In the genomic region with DNA sequence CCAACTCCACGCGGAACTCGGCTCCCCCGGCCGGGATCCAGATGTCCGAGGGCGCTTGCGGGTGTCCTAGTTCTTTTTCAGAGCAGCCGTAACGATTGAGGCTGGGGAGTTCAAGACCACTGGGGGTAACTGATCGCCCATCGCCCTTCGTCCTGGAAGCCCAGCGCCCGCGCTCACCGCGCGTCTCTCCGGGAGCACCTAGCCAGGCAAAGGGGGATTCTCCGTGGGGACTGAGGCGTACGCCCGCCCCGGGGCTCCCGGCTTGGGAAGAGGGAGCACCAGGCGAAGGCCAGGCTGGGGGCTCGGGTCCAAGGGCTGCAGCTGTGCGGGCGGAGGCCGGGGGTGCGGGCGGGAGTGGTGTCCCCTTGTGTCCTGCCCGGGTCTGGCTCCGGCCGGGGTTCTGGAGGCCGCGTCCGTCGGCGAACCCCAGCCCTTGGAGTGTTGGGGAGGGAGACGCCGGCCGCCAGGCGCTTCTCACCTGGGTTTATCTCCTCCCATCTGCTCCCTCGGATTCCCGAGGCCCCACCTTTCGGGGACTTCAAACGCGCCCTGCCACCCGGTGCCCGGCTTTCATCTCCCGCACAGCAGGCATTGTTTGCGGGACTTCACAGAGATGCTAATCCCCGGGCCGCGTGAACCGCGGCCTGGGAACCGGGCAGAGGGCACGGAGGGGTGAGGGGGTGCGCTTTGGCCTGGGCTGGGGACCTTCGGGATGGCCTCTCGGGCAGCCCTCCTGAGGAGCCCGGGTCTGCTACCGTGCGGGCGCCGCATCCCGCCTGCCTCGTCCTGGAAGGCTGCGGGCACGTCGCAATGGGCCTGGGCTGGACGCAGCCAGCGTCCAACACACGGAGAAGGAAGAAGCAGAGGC, we compare ENCODE assay signal across 24 cellular contexts. TPM values are rescaled to one million over a fixed set of nuclear protein-coding genes. Genes with fewer than 3 reads are reported as not detected.
DNase-seq lines count a peak whose midpoint lies in the region; ATAC-seq and TF ChIP-seq lines count a peak whose summit lies in the region.
"Had no signal": no experiment of that assay in that cellular context is flagged by ENCODE, and none has a peak within 500 bp of the region (broad histone marks: within the 10 kb centered on the region; RNA-seq: fewer than 3 reads in every experiment).

No MANE protein-coding gene starts in this region.

- DNase-seq in H7 (peak; percentile 86), endodermal cell (peak; percentile 83), neural progenitor cell (ENCODE audit: low spot score) (peak; percentile 59), NCI-H146 (lab: John Stamatoyannopoulos, UW) (no peak), smooth muscle cell (lab: John Stamatoyannopoulos, UW; ENCODE audit: unreplicated experiment) (no peak)
- DNase-seq: ACHN; activated naive CD4-positive, alpha-beta T cell treated with anti-CD3 and anti-CD28 coated beads, Interleukin-2, amount 10 ng/mL, durations not matched to agents 7 days and 5 days; activated T-cell treated with anti-CD3 and anti-CD28 coated beads, Interleukin-2, amount 50 U/mL, for 4 hours; central memory CD4-positive, alpha-beta T cell; foreskin melanocyte; hypothalamus; left colon; NCI-H1930; NCI-H446; stimulated activated naive CD4-positive, alpha-beta T cell; thyroid gland had no signal

- H3K27ac Mint-ChIP-seq in endodermal cell, result no peak overlapping the region
- no peak overlapping the region for H3K27ac Mint-ChIP-seq in neural progenitor cell
- H3K27ac Mint-ChIP-seq: activated naive CD4-positive, alpha-beta T cell treated with anti-CD3 and anti-CD28 coated beads, Interleukin-2, amount 10 ng/mL, durations not matched to agents 7 days and 5 days; mesothelial cell of epicardium had no signal

- H3K9me3 ChIP-seq in BLaER1 (peaks cover 36% of the 10 kb centered on the region), endodermal cell (ENCODE audit: control insufficient read depth, low read length) (no peaks in the 10 kb centered on the region), neural progenitor cell (ENCODE audit: low read depth) (no peaks in the 10 kb centered on the region), smooth muscle cell (replicated peaks; ENCODE audit: low read depth) (no peaks in the 10 kb centered on the region)
- H3K9me3 ChIP-seq: neutrophil, thyroid gland had no signal

- H3K4me1 Mint-ChIP-seq in endodermal cell, result peaks cover 24% of the 10 kb centered on the region
- H3K4me1 Mint-ChIP-seq in neural progenitor cell, result peaks cover 58% of the 10 kb centered on the region

- H3K9ac ChIP-seq in BLaER1 (no peak overlapping the region), endodermal cell (ENCODE audit: extremely low read depth, low read length, poor library complexity, severe bottlenecking) (no peak overlapping the region), neural progenitor cell (no peak overlapping the region), smooth muscle cell (ENCODE audit: low read depth) (no peak overlapping the region)
- H3K9ac ChIP-seq: KMS-11 had no signal

- H2AFZ ChIP-seq in neural progenitor cell (replicated peaks) (no peak overlapping the region), smooth muscle cell (ENCODE audit: low read depth) (no peak overlapping the region)

- H3K4me1 ChIP-seq in BLaER1, result peaks cover 25% of the 10 kb centered on the region
- peaks cover 12% of the 10 kb centered on the region for H3K4me1 ChIP-seq in endodermal cell (ENCODE audit: control insufficient read depth, insufficient read depth, low read length)
- H3K4me1 ChIP-seq in neural progenitor cell, result peaks cover 33% of the 10 kb centered on the region
- H3K4me1 ChIP-seq in smooth muscle cell (ENCODE audit: low read depth), result peaks cover 39% of the 10 kb centered on the region

- ATAC-seq in GM21528 (IDR thresholded peaks at IDR 0.05; ENCODE audit: low FRiP score, unreplicated experiment) (no peak), HG02642 (IDR thresholded peaks at IDR 0.05; ENCODE audit: poor library complexity, unreplicated experiment) (no peak)
- ATAC-seq: activated CD4-positive, CD25-positive, alpha-beta regulatory T cell treated with anti-CD3 and anti-CD28 coated beads, Interleukin-2, amount 50 U/mL, for 24 hours; activated T-cell treated with anti-CD3 and anti-CD28 coated beads, Interleukin-2, amount 50 U/mL, for 4 hours; sciatic nerve had no signal

- H3K36me3 Mint-ChIP-seq in endodermal cell (ENCODE audit: low read depth) (no peaks in the 10 kb centered on the region), neural progenitor cell (no peaks in the 10 kb centered on the region)
- H3K36me3 Mint-ChIP-seq: mesothelial cell of epicardium had no signal

- WGBS in endodermal cell (ENCODE audit: insufficient coverage in 1 of 2, insufficient read length in 1 of 2), 2 experiments, result 3% methylated on average over 15 to 77 of the region's 77 CpGs
- 4% methylated on average over 61 of the region's 77 CpGs for WGBS in smooth muscle cell (ENCODE audit: low lambda C conversion rate)

- H3K36me3 ChIP-seq in BLaER1, result no peaks in the 10 kb centered on the region
- H3K36me3 ChIP-seq in H7 (replicated peaks; ENCODE audit: control insufficient read depth, insufficient read depth, low read length), result no peaks in the 10 kb centered on the region
- no peaks in the 10 kb centered on the region for H3K36me3 ChIP-seq in endodermal cell (ENCODE audit: control insufficient read depth, insufficient read depth, low read length)
- no peaks in the 10 kb centered on the region for H3K36me3 ChIP-seq in neural progenitor cell
- no peaks in the 10 kb centered on the region for H3K36me3 ChIP-seq in smooth muscle cell (ENCODE audit: low read depth)
- H3K36me3 ChIP-seq: neutrophil, thyroid gland had no signal

- H4K20me1 ChIP-seq in BLaER1, result peaks cover 94% of the 10 kb centered on the region
- H4K20me1 ChIP-seq in neural progenitor cell (ENCODE audit: low read depth), result peaks cover 87% of the 10 kb centered on the region
- H4K20me1 ChIP-seq in smooth muscle cell (ENCODE audit: low read depth), result no peaks in the 10 kb centered on the region

- peak overlapping the region; percentile 51 for H3K4me2 ChIP-seq in BLaER1
- H3K4me2 ChIP-seq in neural progenitor cell, result peak overlapping the region; percentile 4
- H3K4me2 ChIP-seq in smooth muscle cell, result no peak overlapping the region
- H3K4me2 ChIP-seq: KMS-11 had no signal

- H3K27ac ChIP-seq in BLaER1, result no peak overlapping the region
- peak overlapping the region; percentile 80 for H3K27ac ChIP-seq in endodermal cell (ENCODE audit: low read depth, low read length)
- no peak overlapping the region for H3K27ac ChIP-seq in neural progenitor cell
- H3K27ac ChIP-seq in smooth muscle cell (ENCODE audit: low read depth), result no peak overlapping the region
- H3K27ac ChIP-seq: KMS-11, neutrophil, thyroid gland had no signal

- no peaks in the 10 kb centered on the region for H3K79me2 ChIP-seq in neural progenitor cell (ENCODE audit: low read depth)
- H3K79me2 ChIP-seq in smooth muscle cell (ENCODE audit: low read depth), result no peaks in the 10 kb centered on the region

- no peaks in the 10 kb centered on the region for H3K9me3 Mint-ChIP-seq in endodermal cell
- no peaks in the 10 kb centered on the region for H3K9me3 Mint-ChIP-seq in neural progenitor cell
- H3K9me3 Mint-ChIP-seq: activated naive CD4-positive, alpha-beta T cell treated with anti-CD3 and anti-CD28 coated beads, Interleukin-2, amount 10 ng/mL, durations not matched to agents 7 days and 5 days; activated T-cell treated with anti-CD3 and anti-CD28 coated beads, Interleukin-2, amount 50 U/mL, for 4 hours; mesothelial cell of epicardium had no signal

- H3K27me3 ChIP-seq in BLaER1 (peaks cover 100% of the 10 kb centered on the region), H7 (ENCODE audit: control insufficient read depth, insufficient read depth, low read length) (peaks cover 85% of the 10 kb centered on the region), endodermal cell (ENCODE audit: control insufficient read depth, insufficient read depth, low read length, poor library complexity, severe bottlenecking) (peaks cover 97% of the 10 kb centered on the region), neural progenitor cell (peaks cover 100% of the 10 kb centered on the region), smooth muscle cell (ENCODE audit: low read depth) (peaks cover 70% of the 10 kb centered on the region)

- H3K27me3 Mint-ChIP-seq in endodermal cell (ENCODE audit: insufficient read depth) (peaks cover 93% of the 10 kb centered on the region), neural progenitor cell (ENCODE audit: insufficient read depth, low read depth) (peaks cover 71% of the 10 kb centered on the region)

- peaks cover 69% of the 10 kb centered on the region for H3F3A ChIP-seq in neural progenitor cell (ENCODE audit: low read depth)
- H3F3A ChIP-seq in smooth muscle cell (ENCODE audit: low read depth), result peaks cover 12% of the 10 kb centered on the region

- TF ChIP-seq CTCF in endodermal cell (conservative IDR thresholded peaks at IDR 0.05), result no peak
- no peak for TF ChIP-seq CTCF in neural progenitor cell (IDR thresholded peaks at IDR 0.05)
- TF ChIP-seq CTCF in smooth muscle cell (IDR thresholded peaks at IDR 0.05; ENCODE audit: borderline replicate concordance, insufficient read depth, poor library complexity, severe bottlenecking), result no peak

- H3K4me3 Mint-ChIP-seq in endodermal cell, result peak overlapping the region; percentile 7
- H3K4me3 Mint-ChIP-seq in neural progenitor cell, result peak overlapping the region; percentile 70
- H3K4me3 Mint-ChIP-seq: activated naive CD4-positive, alpha-beta T cell treated with anti-CD3 and anti-CD28 coated beads, Interleukin-2, amount 10 ng/mL, durations not matched to agents 7 days and 5 days; activated T-cell treated with anti-CD3 and anti-CD28 coated beads, Interleukin-2, amount 50 U/mL, for 4 hours; mesothelial cell of epicardium had no signal

- peak overlapping the region; percentile 43 for H3K4me3 ChIP-seq in BLaER1
- H3K4me3 ChIP-seq in H7 (ENCODE audit: insufficient read depth, low read depth, low read length), result peak overlapping the region; percentile 16; the same call in 1 of the 2 replicates
- no peak overlapping the region for H3K4me3 ChIP-seq in endodermal cell (ENCODE audit: low read length)
- no peak overlapping the region for H3K4me3 ChIP-seq in neural progenitor cell
- H3K4me3 ChIP-seq in smooth muscle cell, result no peak overlapping the region
- H3K4me3 ChIP-seq: thyroid gland had no signal

RNA-seq across cellular contexts. Expression of a gene that starts 4.9 kb away (rescaled TPM):
- 24.4 and 27.3 TPM in 2 replicates for total RNA-seq in H7 (2014; rRNA removed; shearing (Covaris generic))
- total RNA-seq in endodermal cell (under 1 TPM in 1 of 2 donors, not detected in 1; 0.20 TPM), neural progenitor cell (ENCODE audit: low replicate concordance) (0.46 TPM in 1 of 2 replicates, not detected in the other), smooth muscle cell (not detected in 2 replicates)
- polyA plus RNA-seq in endodermal cell (2013, experiment 1 of 2), result 26.5 TPM
- 24.3 TPM for polyA plus RNA-seq in endodermal cell (2013, experiment 2 of 2)
- 0.27 TPM in 1 of 2 replicates, not detected in the other for polyA plus RNA-seq in smooth muscle cell
- total RNA-seq: activated T-cell treated with anti-CD3 and anti-CD28 coated beads, Interleukin-2, amount 50 U/mL, for 4 hours; left colon; sciatic nerve; thyroid gland had no signal

Comparison
In these comparisons a context has a peak if more than half of its experiments do, and no peak if none do; other contexts are left out.
1. H3K4me3 ChIP-seq: peak in BLaER1 (single experiment) and H7 (single experiment); none in endodermal cell (single experiment), neural progenitor cell (single experiment) and smooth muscle cell (single experiment).
2. DNase-seq: peak in H7 (single experiment), endodermal cell (single experiment) and neural progenitor cell (single experiment); none in NCI-H146 (single experiment) and smooth muscle cell (single experiment).
3. RNA of a gene that starts 4.9 kb away (total RNA-seq): 24.4 to 27.3 TPM in H7; 0.20 TPM in endodermal cell, 0.46 TPM in neural progenitor cell and not detected in smooth muscle cell; every median in the first group is over 10 times any median in the second.